In genomic region chr1:18077657-18078215, GRCh38 we compare ENCODE assay signal across 19 cellular contexts. TPM values are rescaled to one million over a fixed set of nuclear protein-coding genes. Genes with fewer than 3 reads are reported as not detected.
DNase-seq lines count a peak whose midpoint lies in the region.
"Had no signal": no experiment of that assay in that cellular context is flagged by ENCODE, and none has a peak within 500 bp of the region (broad histone marks: within the 10 kb centered on the region; RNA-seq: fewer than 3 reads in every experiment).

No MANE protein-coding gene starts in this region.

- H3K4me3 Mint-ChIP-seq in activated CD4-positive, alpha-beta T cell treated with anti-CD3 and anti-CD28 coated beads, Interleukin-2, amount 10 ng/mL, durations not matched to agents 24 days and 14 days, result no peak overlapping the region
- H3K4me3 Mint-ChIP-seq: dendritic cell treated with granulocyte-macrophage colony-stimulating factor and Interleukin-4, amounts not matched to agents 40 ng/mL and 50 ng/mL, for 4 days; nephron progenitor cell; stimulated activated memory B cell treated with anti-CD40 and anti-IgM and Interleukin-4, amounts not matched to agents 10 μg/mL and 1 μg/mL and 100 μg/mL, for 72 hours had no signal

- H3K27ac Mint-ChIP-seq in activated CD4-positive, alpha-beta T cell treated with anti-CD3 and anti-CD28 coated beads, Interleukin-2, amount 10 ng/mL, durations not matched to agents 24 days and 14 days, result no peak overlapping the region
- H3K27ac Mint-ChIP-seq: dendritic cell treated with granulocyte-macrophage colony-stimulating factor and Interleukin-4, amounts not matched to agents 40 ng/mL and 50 ng/mL, for 4 days; nephron progenitor cell; progenitor cell of endocrine pancreas; stimulated activated memory B cell treated with anti-CD40 and anti-IgM and Interleukin-4, amounts not matched to agents 10 μg/mL and 1 μg/mL and 100 μg/mL, for 72 hours had no signal

- intact Hi-C loops in head of caudate nucleus (cut with DNase I), result no loop called here
- intact Hi-C loops in activated CD4-positive, alpha-beta T cell treated with anti-CD3 and anti-CD28 coated beads, Interleukin-2, amount 10 ng/mL, durations not matched to agents 24 days and 14 days (cut with micrococcal nuclease), result no loop called here

- H3K9me3 Mint-ChIP-seq in activated CD4-positive, alpha-beta T cell treated with anti-CD3 and anti-CD28 coated beads, Interleukin-2, amount 10 ng/mL, durations not matched to agents 24 days and 14 days, result no peaks in the 10 kb centered on the region
- H3K9me3 Mint-ChIP-seq: dendritic cell treated with granulocyte-macrophage colony-stimulating factor and Interleukin-4, amounts not matched to agents 40 ng/mL and 50 ng/mL, for 4 days; nephron progenitor cell; stimulated activated memory B cell treated with anti-CD40 and anti-IgM and Interleukin-4, amounts not matched to agents 10 μg/mL and 1 μg/mL and 100 μg/mL, for 72 hours had no signal

- DNase-seq in NCI-H146 (lab: John Stamatoyannopoulos, UW) (peak; percentile 2), NCI-H146 treated with DMSO at 0.1 percent for 48 hours (lab: John Stamatoyannopoulos, UW; ENCODE audit: unreplicated experiment) (no peak), NCI-H2029 (lab: John Stamatoyannopoulos, UW) (peak; percentile 39), NCI-H526 (lab: John Stamatoyannopoulos, UW) (peak; percentile 24 to 76), head of caudate nucleus (peak in 29 of 42 donors; percentile 14 to 73 (median 40)), glomerular visceral epithelial cell (ENCODE audit: extremely low spot score) (no peak)
- DNase-seq in stimulated activated CD4-positive, alpha-beta T cell treated with anti-CD3 and anti-CD28 coated beads, Interleukin-15, amount 100 ng/mL, for 24 hours, result no peak
- no peak for DNase-seq in activated CD4-positive, alpha-beta T cell treated with anti-CD3 and anti-CD28 coated beads, Interleukin-2, amount 10 ng/mL, durations not matched to agents 24 days and 14 days
- DNase-seq: 8988T, amniotic stem cell, nephron progenitor cell, Right ventricle myocardium superior, uterus had no signal

- H3K36me3 Mint-ChIP-seq in activated CD4-positive, alpha-beta T cell treated with anti-CD3 and anti-CD28 coated beads, Interleukin-2, amount 10 ng/mL, durations not matched to agents 24 days and 14 days (ENCODE audit: low read depth), result no peaks in the 10 kb centered on the region
- H3K36me3 Mint-ChIP-seq: stimulated activated memory B cell treated with anti-CD40 and anti-IgM and Interleukin-4, amounts not matched to agents 10 μg/mL and 1 μg/mL and 100 μg/mL, for 72 hours had no signal

- no peaks in the 10 kb centered on the region for H3K4me1 Mint-ChIP-seq in activated CD4-positive, alpha-beta T cell treated with anti-CD3 and anti-CD28 coated beads, Interleukin-2, amount 10 ng/mL, durations not matched to agents 24 days and 14 days
- H3K4me1 Mint-ChIP-seq: stimulated activated memory B cell treated with anti-CD40 and anti-IgM and Interleukin-4, amounts not matched to agents 10 μg/mL and 1 μg/mL and 100 μg/mL, for 72 hours had no signal

- H3K27me3 Mint-ChIP-seq in activated CD4-positive, alpha-beta T cell treated with anti-CD3 and anti-CD28 coated beads, Interleukin-2, amount 10 ng/mL, durations not matched to agents 24 days and 14 days, result peaks cover 2% of the 10 kb centered on the region

RNA-seq across cellular contexts. Expression of gene IGSF21, which starts 29.9 kb away (rescaled TPM):
- total RNA-seq in activated CD4-positive, alpha-beta T cell treated with anti-CD3 and anti-CD28 coated beads, Interleukin-2, amount 10 ng/mL, durations not matched to agents 24 days and 14 days, result not detected in 2 replicates
- total RNA-seq: HepG2; mononuclear cell; progenitor cell of endocrine pancreas; T-helper 1 cell treated with Interleukin-12 subunit alpha and Interleukin-12 subunit beta and Interleukin-4 antibody, amounts not matched to agents 30 ng/mL and 1 ng/mL, for 36 hours had no signal

Comparison
In these comparisons a context has a peak if more than half of its experiments do, and no peak if none do; other contexts are left out.
1. DNase-seq: peak in NCI-H146 (single experiment), NCI-H2029 (single experiment), NCI-H526 (2 of 2) and head of caudate nucleus (29 of 42); none in NCI-H146 treated with DMSO at 0.1 percent for 48 hours (single experiment), stimulated activated CD4-positive, alpha-beta T cell treated with anti-CD3 and anti-CD28 coated beads, Interleukin-15, amount 100 ng/mL, for 24 hours (single experiment), glomerular visceral epithelial cell (single experiment) and activated CD4-positive, alpha-beta T cell treated with anti-CD3 and anti-CD28 coated beads, Interleukin-2, amount 10 ng/mL, durations not matched to agents 24 days and 14 days (single experiment).